Comparison of ENCODE assay signal across 8 cellular contexts in the genomic region with DNA sequence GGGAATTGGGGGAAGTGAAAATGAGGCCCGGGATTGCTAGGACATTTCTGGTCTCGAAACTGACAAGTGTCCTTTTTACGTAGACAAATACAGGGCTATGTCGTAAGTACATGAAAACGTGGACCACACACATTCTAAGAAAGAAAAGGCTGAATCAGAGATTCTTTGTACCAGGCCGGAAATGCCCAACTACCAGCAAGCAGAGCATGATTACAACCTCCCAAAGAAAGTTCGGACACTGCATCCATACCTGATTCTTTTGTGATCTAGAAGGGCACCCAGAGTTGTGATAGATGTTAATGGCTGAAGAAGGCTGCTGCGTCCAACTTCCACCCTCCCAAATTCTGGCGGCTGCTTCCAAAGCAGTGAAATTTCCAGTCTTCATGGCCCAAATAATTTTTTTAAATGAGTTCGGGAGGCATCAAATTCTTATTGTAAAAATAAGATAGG. TPM values are rescaled to one million over a fixed set of nuclear protein-coding genes. Genes with fewer than 3 reads are reported as not detected.
A peak's percentile ranks its signal among the peaks of the same experiment; 100 is the strongest.
DNase-seq lines count a peak whose midpoint lies in the region; ATAC-seq and TF ChIP-seq lines count a peak whose summit lies in the region.

No MANE protein-coding gene starts in this region.

- ATAC-seq in HG03565 (IDR thresholded peaks at IDR 0.05; ENCODE audit: unreplicated experiment): no peak
- no peak for ATAC-seq in HG03520 (IDR thresholded peaks at IDR 0.05; ENCODE audit: unreplicated experiment)
- no peak for ATAC-seq in GM21825 (IDR thresholded peaks at IDR 0.05; ENCODE audit: unreplicated experiment)

- DNase-seq in BJ (ENCODE audit: low read depth) (peak; percentile 37), MG63 (peak; percentile 23), colonic mucosa (no peak), mesothelial cell of epicardium (ENCODE audit: low spot score in 2 of 2, unreplicated experiment in 2 of 2) (no peak), erythroblast (lab: John Stamatoyannopoulos, UW) (no peak)

- no peak for TF ChIP-seq POLR2A in erythroblast (IDR thresholded peaks at IDR 0.05; ENCODE audit: low read length)

- H3K27me3 Mint-ChIP-seq in mesothelial cell of epicardium (ENCODE audit: low read depth): no peaks in the 10 kb centered on the region

- POLR2A ChIA-PET in BJ (lab: Charles Lee): no interaction called here

- H3K4me3 Mint-ChIP-seq in mesothelial cell of epicardium: peak overlapping the region; percentile 83

- H3K4me1 ChIP-seq in colonic mucosa: no peaks in the 10 kb centered on the region

- H3K9me3 ChIP-seq in MG63 (no peaks in the 10 kb centered on the region), colonic mucosa (no peaks in the 10 kb centered on the region)

- CTCF ChIA-PET in BJ (lab: Yijun Ruan, JAX): interaction anchor here (0.6 to 1.6 kb wide), 2 partner anchors 63 to 500 kb away, joined by 3 to 4 read pairs; no protein-coding TSS in a partner anchor

- peak overlapping the region; percentile 78 for H3K27ac ChIP-seq in colonic mucosa

- H3K9ac ChIP-seq in colonic mucosa (ENCODE audit: low read depth in 2 of 2, low read length in 2 of 2): peak overlapping the region in 1 of 2 donors; percentile 46

- TF ChIP-seq CTCF in BJ (IDR thresholded peaks at IDR 0.05; ENCODE audit: insufficient read depth, low read depth, low read length) (no peak), colonic mucosa (IDR thresholded peaks at IDR 0.05) (no peak), mesothelial cell of epicardium (IDR thresholded peaks at IDR 0.05; ENCODE audit: unreplicated experiment) (no peak)

- H3K27ac Mint-ChIP-seq in mesothelial cell of epicardium: peak overlapping the region; percentile 95

- H3K36me3 Mint-ChIP-seq in mesothelial cell of epicardium: no peaks in the 10 kb centered on the region

- H3K4me1 Mint-ChIP-seq in mesothelial cell of epicardium: peaks cover 33% of the 10 kb centered on the region

- H3K9me3 Mint-ChIP-seq in mesothelial cell of epicardium: no peaks in the 10 kb centered on the region

- H3K4me3 ChIP-seq in BJ (ENCODE audit: low read depth, low read length) (peak overlapping the region; percentile 87), MG63 (peak overlapping the region; percentile 87), colonic mucosa (peak overlapping the region; percentile 65)

- H3K36me3 ChIP-seq in BJ (ENCODE audit: control insufficient read depth, insufficient read depth, low read length) (no peaks in the 10 kb centered on the region), MG63 (peaks cover 4% of the 10 kb centered on the region; the same call in 1 of the 2 replicates), colonic mucosa (no peaks in the 10 kb centered on the region)

- intact Hi-C loops in colonic mucosa (cut with DNase I): no loop called here

- no peaks in the 10 kb centered on the region for H3K27me3 ChIP-seq in BJ (ENCODE audit: control insufficient read depth, insufficient read depth, low read length)
- H3K27me3 ChIP-seq in MG63: no peaks in the 10 kb centered on the region
- H3K27me3 ChIP-seq in colonic mucosa: peaks cover 7% of the 10 kb centered on the region

RNA-seq across cellular contexts. Expression of gene RBMS1, which starts 1.7 kb away (rescaled TPM):
- polyA plus RNA-seq in BJ (2011; rRNA removed): 80.1 and 95.9 TPM in 2 replicates
- 76.5 and 99.5 TPM in 2 replicates for polyA minus RNA-seq in BJ (2011; rRNA and poly(A)+ RNA removed)
- 36.6 and 38.7 TPM in 2 replicates for total RNA-seq in MG63 (2014; rRNA removed; shearing (Covaris generic); ENCODE audit: low replicate concordance)
- total RNA-seq in colonic mucosa (10 to 100 TPM in 1 of 2 donors, 1 to 10 TPM in 1; 6.3 to 21.1 TPM), mesothelial cell of epicardium (124 to 128 TPM (median 125 TPM) in 3 replicates)

Comparison
In these comparisons a context has a peak if more than half of its experiments do, and no peak if none do; other contexts are left out.
1. DNase-seq: peak in BJ (single experiment) and MG63 (single experiment); none in colonic mucosa (single experiment), mesothelial cell of epicardium (0 of 2) and erythroblast (0 of 2).
2. Peak in every context shown above with its lines, with median percentiles within 50 percentile points of each other: H3K4me3 ChIP-seq.